In genomic region chr7:151717415-151717814, GRCh38 we compare ENCODE assay signal across 26 cellular contexts.
DNase-seq lines count a peak whose midpoint lies in the region; ATAC-seq and FAIRE-seq lines count a peak whose summit lies in the region.
"Had no signal": no experiment of that assay in that cellular context is flagged by ENCODE, and none has a peak within 500 bp of the region (broad histone marks: within the 10 kb centered on the region; RNA-seq: fewer than 3 reads in every experiment).

No MANE protein-coding gene starts in this region.

- no peaks in the 10 kb centered on the region for H3K36me3 Mint-ChIP-seq in activated CD4-positive, alpha-beta T cell treated with anti-CD3 and anti-CD28 coated beads, Interleukin-2, amount 10 ng/mL, durations not matched to agents 24 days and 14 days (ENCODE audit: low read depth)
- H3K36me3 Mint-ChIP-seq: activated naive CD4-positive, alpha-beta T cell treated with anti-CD3 and anti-CD28 coated beads, Interleukin-2, amount 50 U/mL, for 72 hours had no signal

- no peak overlapping the region for H3K27ac Mint-ChIP-seq in activated CD4-positive, alpha-beta T cell treated with anti-CD3 and anti-CD28 coated beads, Interleukin-2, amount 10 ng/mL, durations not matched to agents 24 days and 14 days
- H3K27ac Mint-ChIP-seq: activated T-helper 1 cell treated with anti-CD3 and anti-CD28 coated beads, Interleukin-12 subunit alpha, Interleukin-12 subunit beta, Interleukin-2, Interleukin-4 antibody, amounts not matched to agents 30 ng/mL and 10 ng/mL and 1 ng/mL, durations not matched to agents 14 hours and 24 hours and 36 hours; CD4-positive, CD25-positive, alpha-beta regulatory T cell had no signal

- no peaks in the 10 kb centered on the region for H3K36me3 ChIP-seq in small intestine (ENCODE audit: control insufficient read depth in 2 of 2, insufficient read depth in 2 of 2, low read length in 2 of 2)
- H3K36me3 ChIP-seq: ascending aorta, uterus had no signal

- 49 to 71% (median 60%) methylated on average over 5 of the region's 5 CpGs for WGBS in small intestine, 3 donors

- H3K4me3 ChIP-seq in small intestine (ENCODE audit: low read depth in 1 of 2, low read length in 2 of 2), result no peak overlapping the region
- H3K4me3 ChIP-seq: ascending aorta, hepatocyte, uterus had no signal

- H3K9me3 Mint-ChIP-seq in activated CD4-positive, alpha-beta T cell treated with anti-CD3 and anti-CD28 coated beads, Interleukin-2, amount 10 ng/mL, durations not matched to agents 24 days and 14 days, result no peaks in the 10 kb centered on the region
- H3K9me3 Mint-ChIP-seq: activated naive CD4-positive, alpha-beta T cell treated with anti-CD3 and anti-CD28 coated beads, Interleukin-2, amount 50 U/mL, for 72 hours; activated T-helper 1 cell treated with anti-CD3 and anti-CD28 coated beads, Interleukin-12 subunit alpha, Interleukin-12 subunit beta, Interleukin-2, Interleukin-4 antibody, amounts not matched to agents 30 ng/mL and 10 ng/mL and 1 ng/mL, durations not matched to agents 14 hours and 24 hours and 36 hours; immature natural killer cell; naive thymus-derived CD8-positive, alpha-beta T cell had no signal

- no peaks in the 10 kb centered on the region for H3K9me3 ChIP-seq in small intestine (ENCODE audit: control insufficient read depth, low read depth)
- H3K9me3 ChIP-seq: ascending aorta, uterus had no signal

- H3K27me3 Mint-ChIP-seq in activated CD4-positive, alpha-beta T cell treated with anti-CD3 and anti-CD28 coated beads, Interleukin-2, amount 10 ng/mL, durations not matched to agents 24 days and 14 days, result no peaks in the 10 kb centered on the region
- H3K27me3 Mint-ChIP-seq: CD4-positive, CD25-positive, alpha-beta regulatory T cell; naive thymus-derived CD8-positive, alpha-beta T cell had no signal

- H3K27me3 ChIP-seq in small intestine (ENCODE audit: control insufficient read depth in 2 of 2, insufficient read depth in 2 of 2, low read length in 2 of 2), result no peaks in the 10 kb centered on the region
- H3K27me3 ChIP-seq: ascending aorta, hepatocyte, uterus had no signal

- ATAC-seq in left lobe of liver, result peak; percentile 80
- ATAC-seq: activated naive CD4-positive, alpha-beta T cell treated with anti-CD3 and anti-CD28 coated beads, Interleukin-2, amount 50 U/mL, for 72 hours; naive thymus-derived CD8-positive, alpha-beta T cell; PC-3 had no signal

- no peak overlapping the region for H3K4me3 Mint-ChIP-seq in activated CD4-positive, alpha-beta T cell treated with anti-CD3 and anti-CD28 coated beads, Interleukin-2, amount 10 ng/mL, durations not matched to agents 24 days and 14 days
- H3K4me3 Mint-ChIP-seq: activated T-helper 1 cell treated with anti-CD3 and anti-CD28 coated beads, Interleukin-12 subunit alpha, Interleukin-12 subunit beta, Interleukin-2, Interleukin-4 antibody, amounts not matched to agents 30 ng/mL and 10 ng/mL and 1 ng/mL, durations not matched to agents 14 hours and 24 hours and 36 hours; CD4-positive, CD25-positive, alpha-beta regulatory T cell; immature natural killer cell; naive thymus-derived CD8-positive, alpha-beta T cell had no signal

- no peak for FAIRE-seq in small intestine (lab: Jason Lieb, UNC)
- FAIRE-seq: TTC549 had no signal

- intact Hi-C loops in activated CD4-positive, alpha-beta T cell treated with anti-CD3 and anti-CD28 coated beads, Interleukin-2, amount 10 ng/mL, durations not matched to agents 24 days and 14 days (cut with micrococcal nuclease), result no loop called here

- DNase-seq in HT-29 (ENCODE audit: low spot score) (peak; percentile 32), cerebellar cortex (ENCODE audit: low spot score) (peak; percentile 61), left lobe of liver (ENCODE audit: low spot score) (peak; percentile 89), small intestine (peak; percentile 26), D341Med (ENCODE audit: low spot score) (no peak)
- no peak for DNase-seq in activated CD4-positive, alpha-beta T cell treated with anti-CD3 and anti-CD28 coated beads for 1 hour
- no peak for DNase-seq in activated CD4-positive, alpha-beta T cell treated with anti-CD3 and anti-CD28 coated beads, Interleukin-2, amount 10 ng/mL, durations not matched to agents 24 days and 14 days
- DNase-seq: activated CD4-positive, alpha-beta T cell treated with anti-CD3 and anti-CD28 coated beads for 4 hours; CD4-positive, CD25-positive, alpha-beta regulatory T cell; effector CD8-positive, alpha-beta T cell; erythroblast; foreskin fibroblast; immature natural killer cell; KG1; mesendoderm; naive thymus-derived CD8-positive, alpha-beta T cell; NCI-H1694 treated with DMSO at 0.1 percent for 48 hours; NCI-H774; PC-3; uterus had no signal

- H3K27ac ChIP-seq in small intestine (ENCODE audit: low read depth in 1 of 2, low read length in 1 of 2), result peak overlapping the region in 1 of 2 donors; percentile 37
- H3K27ac ChIP-seq: ascending aorta, hepatocyte, parathyroid adenoma, uterus had no signal

- no peaks in the 10 kb centered on the region for H3K4me1 Mint-ChIP-seq in activated CD4-positive, alpha-beta T cell treated with anti-CD3 and anti-CD28 coated beads, Interleukin-2, amount 10 ng/mL, durations not matched to agents 24 days and 14 days

- peaks cover 0 to 2% of the 10 kb centered on the region in 2 donors for H3K4me1 ChIP-seq in small intestine (ENCODE audit: control insufficient read depth in 2 of 2, insufficient read depth in 1 of 2, low read depth in 1 of 2, low read length in 1 of 2)
- H3K4me1 ChIP-seq: uterus had no signal

Comparison
In these comparisons a context has a peak if more than half of its experiments do, and no peak if none do; other contexts are left out.
1. DNase-seq: peak in HT-29 (single experiment), cerebellar cortex (single experiment), left lobe of liver (single experiment) and small intestine (single experiment); none in D341Med (single experiment), activated CD4-positive, alpha-beta T cell treated with anti-CD3 and anti-CD28 coated beads for 1 hour (single experiment) and activated CD4-positive, alpha-beta T cell treated with anti-CD3 and anti-CD28 coated beads, Interleukin-2, amount 10 ng/mL, durations not matched to agents 24 days and 14 days (single experiment).